In the genomic region with DNA sequence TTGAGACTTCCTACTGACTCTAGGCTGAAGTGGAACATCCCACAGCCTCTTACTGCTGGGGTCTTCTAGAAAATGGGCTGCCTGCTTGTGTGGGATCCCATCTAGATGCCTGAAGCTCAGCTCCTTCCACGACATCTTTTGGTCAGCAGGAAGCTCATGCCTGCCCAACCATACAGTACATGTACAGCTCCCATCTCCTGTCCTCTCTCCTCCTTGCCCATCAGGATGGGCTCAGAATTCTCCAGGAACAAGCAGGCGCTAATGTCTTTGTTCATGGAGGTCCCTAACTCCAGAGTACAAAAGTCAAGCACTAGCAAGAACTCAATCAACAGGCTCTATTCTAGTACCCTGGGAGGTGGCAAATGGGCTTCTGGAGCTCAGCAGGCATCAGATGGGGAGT, we compare ENCODE assay signal across 24 cellular contexts. TPM values are rescaled to one million over a fixed set of nuclear protein-coding genes. Genes with fewer than 3 reads are reported as not detected.
DNase-seq lines count a peak whose midpoint lies in the region; ATAC-seq, FAIRE-seq and TF ChIP-seq lines count a peak whose summit lies in the region.
"Had no signal": no experiment of that assay in that cellular context is flagged by ENCODE, and none has a peak within 500 bp of the region (broad histone marks: within the 10 kb centered on the region; RNA-seq: fewer than 3 reads in every experiment).

No MANE protein-coding gene starts in this region.

- H3K36me3 ChIP-seq in PC-3 (ENCODE audit: low read depth, low read length): no peaks in the 10 kb centered on the region
- no peaks in the 10 kb centered on the region for H3K36me3 ChIP-seq in smooth muscle cell (ENCODE audit: low read depth)
- no peaks in the 10 kb centered on the region for H3K36me3 ChIP-seq in kidney (ENCODE audit: control insufficient read depth in 1 of 2, insufficient read depth in 2 of 2, low read length in 2 of 2)
- no peaks in the 10 kb centered on the region for H3K36me3 ChIP-seq in ovary
- H3K36me3 ChIP-seq: BLaER1 treated with 17β-estradiol and CSF1 and Interleukin-3, amounts not matched to agents 10 nM and 100 nM; HAP-1 had no signal

- POLR2A ChIA-PET in PC-3 (lab: Charles Lee; ENCODE audit: unreplicated experiment): no interaction called here

- no peaks in the 10 kb centered on the region for H3K9me2 ChIP-seq in PC-3 (replicated peaks; ENCODE audit: low read length)

- H3K4me2 ChIP-seq in PC-3 (ENCODE audit: low read length) (peak overlapping the region; percentile 82), smooth muscle cell (peak overlapping the region; percentile 7)

- no peak for FAIRE-seq in kidney (lab: Jason Lieb, UNC)
- FAIRE-seq: G401.6, HTR-8/SVneo had no signal

- CTCF ChIA-PET in PC-3 (lab: Charles Lee): no interaction called here

- intact Hi-C loops in cardiac septum (cut with DNase I) (no loop called here), right cardiac atrium (cut with DNase I) (no loop called here), PC-3 (cut with micrococcal nuclease) (loop anchor here (2.0 kb wide), 1 partner anchor 15 kb away; no protein-coding TSS in a partner anchor), kidney (cut with DNase I) (no loop called here), ovary (cut with DNase I) (no loop called here)

- TF ChIP-seq POLR2A in ovary (IDR thresholded peaks at IDR 0.05): no peak

- no peak for ATAC-seq in right cardiac atrium
- ATAC-seq in PC-3: no peak
- ATAC-seq: Right ventricle myocardium inferior had no signal

- TF ChIP-seq CTCF in PC-3 (conservative IDR thresholded peaks at IDR 0.05; ENCODE audit: low read depth, low read length) (no peak), smooth muscle cell (IDR thresholded peaks at IDR 0.05; ENCODE audit: borderline replicate concordance, insufficient read depth, poor library complexity, severe bottlenecking) (no peak), kidney (IDR thresholded peaks at IDR 0.05; ENCODE audit: borderline replicate concordance, extremely low read depth, insufficient read depth) (no peak), ovary (IDR thresholded peaks at IDR 0.05) (no peak)

- no peak for TF ChIP-seq EP300 in ovary (IDR thresholded peaks at IDR 0.05)

- H4K20me1 ChIP-seq in PC-3 (ENCODE audit: low read length): no peaks in the 10 kb centered on the region
- H4K20me1 ChIP-seq in smooth muscle cell (ENCODE audit: low read depth): no peaks in the 10 kb centered on the region
- H4K20me1 ChIP-seq: BLaER1 treated with 17β-estradiol and CSF1 and Interleukin-3, amounts not matched to agents 10 nM and 100 nM had no signal

- H2AFZ ChIP-seq in PC-3 (ENCODE audit: low read length): no peak overlapping the region
- H2AFZ ChIP-seq in smooth muscle cell (ENCODE audit: low read depth): no peak overlapping the region

- H3K27ac ChIP-seq in right cardiac atrium (ENCODE audit: low read length) (no peak overlapping the region), PC-3 (ENCODE audit: low read length) (peak overlapping the region; percentile 95), smooth muscle cell (ENCODE audit: low read depth) (peak overlapping the region; percentile 63), kidney (ENCODE audit: low read depth in 2 of 2, low read length in 2 of 2) (no peak overlapping the region), ovary (no peak overlapping the region)
- H3K27ac ChIP-seq: BLaER1 treated with 17β-estradiol and CSF1 and Interleukin-3, amounts not matched to agents 10 nM and 100 nM; Peyer's patch; SK-N-MC had no signal

- H3K4me3 ChIP-seq in right cardiac atrium (ENCODE audit: low read length) (no peak overlapping the region), PC-3 (ENCODE audit: low read length) (no peak overlapping the region), smooth muscle cell (no peak overlapping the region), kidney (ENCODE audit: low read length in 2 of 2) (no peak overlapping the region), ovary (no peak overlapping the region)
- H3K4me3 ChIP-seq: BLaER1 treated with 17β-estradiol and CSF1 and Interleukin-3, amounts not matched to agents 10 nM and 100 nM; HAP-1; Peyer's patch; SK-N-MC had no signal

- WGBS in right cardiac atrium: 94% methylated on average over 2 of the region's 2 CpGs
- 92% methylated on average over 2 of the region's 2 CpGs for WGBS in smooth muscle cell (ENCODE audit: low lambda C conversion rate)
- 88 to 98% (median 93%) methylated on average over 2 of the region's 2 CpGs for WGBS in ovary, 3 donors

- H3K27me3 ChIP-seq in right cardiac atrium (ENCODE audit: control insufficient read depth, insufficient read depth): no peaks in the 10 kb centered on the region
- H3K27me3 ChIP-seq in PC-3 (ENCODE audit: low read length): no peaks in the 10 kb centered on the region
- no peaks in the 10 kb centered on the region for H3K27me3 ChIP-seq in smooth muscle cell (ENCODE audit: low read depth)
- H3K27me3 ChIP-seq in ovary: no peaks in the 10 kb centered on the region
- H3K27me3 ChIP-seq: Peyer's patch had no signal

- H3K4me1 ChIP-seq in right cardiac atrium (ENCODE audit: control insufficient read depth, insufficient read depth, low read length) (no peaks in the 10 kb centered on the region), PC-3 (ENCODE audit: insufficient read depth, low read length) (peaks cover 46% of the 10 kb centered on the region), smooth muscle cell (ENCODE audit: low read depth) (peaks cover 12% of the 10 kb centered on the region), kidney (ENCODE audit: control insufficient read depth in 1 of 2, insufficient read depth in 1 of 2, low read depth in 1 of 2, low read length in 2 of 2) (no peaks in the 10 kb centered on the region), ovary (ENCODE audit: insufficient read depth) (no peaks in the 10 kb centered on the region)
- H3K4me1 ChIP-seq: HAP-1, Peyer's patch had no signal

- no TSS peak for BruUV-seq in PC-3 (replicated peaks; lab: Mats Ljungman, UMichigan)

- no peaks in the 10 kb centered on the region for H3F3A ChIP-seq in PC-3 (ENCODE audit: low read length, unreplicated experiment)
- no peaks in the 10 kb centered on the region for H3F3A ChIP-seq in smooth muscle cell (ENCODE audit: low read depth)

- H3K9ac ChIP-seq in PC-3 (ENCODE audit: low read length): peak overlapping the region; percentile 75; the same call in 1 of the 2 replicates
- no peak overlapping the region for H3K9ac ChIP-seq in smooth muscle cell (ENCODE audit: low read depth)
- no peak overlapping the region for H3K9ac ChIP-seq in kidney (ENCODE audit: low read length in 2 of 2)
- H3K9ac ChIP-seq: BLaER1 treated with 17β-estradiol and CSF1 and Interleukin-3, amounts not matched to agents 10 nM and 100 nM had no signal

- DNase-seq in cardiac septum (ENCODE audit: low spot score) (peak; percentile 55), right cardiac atrium (no peak), PC-3 (no peak), mesenteric fat pad (ENCODE audit: low spot score) (peak; percentile 12), smooth muscle cell (lab: John Stamatoyannopoulos, UW; ENCODE audit: unreplicated experiment) (no peak), anterior cingulate cortex (lab: John Stamatoyannopoulos, UW) (no peak), kidney (no peak), ovary (no peak)
- DNase-seq: DMS 273 treated with DMSO at 0.1 percent for 48 hours, Karpas-422, MM.1S, NCI-H1092, NCI-H146, NCI-H2029 treated with DMSO at 0.1 percent for 48 hours, NCI-H2171, NCI-H526, Peyer's patch had no signal

- H3K9me3 ChIP-seq in right cardiac atrium (ENCODE audit: control insufficient read depth, low read length): no peaks in the 10 kb centered on the region
- no peaks in the 10 kb centered on the region for H3K9me3 ChIP-seq in PC-3 (ENCODE audit: low read length)
- no peaks in the 10 kb centered on the region for H3K9me3 ChIP-seq in smooth muscle cell (replicated peaks; ENCODE audit: low read depth)
- H3K9me3 ChIP-seq in kidney (ENCODE audit: control insufficient read depth in 1 of 2, low read length in 2 of 2): peaks cover 0 to 2% of the 10 kb centered on the region in 2 donors
- H3K9me3 ChIP-seq in ovary: peaks cover 0 to 4% of the 10 kb centered on the region in 2 donors

- H3K79me2 ChIP-seq in PC-3 (ENCODE audit: low read length) (peaks cover 4% of the 10 kb centered on the region), smooth muscle cell (ENCODE audit: low read depth) (no peaks in the 10 kb centered on the region)

RNA-seq across cellular contexts. Expression of a gene that starts 31.7 kb away (rescaled TPM):
- total RNA-seq in cardiac septum (0.19 TPM), right cardiac atrium (under 1 TPM in 2 of 4 donors, not detected in 2; 0.31 to 0.40 TPM), PC-3 (2014; rRNA removed) (0.92 and 1.0 TPM in 2 replicates), mesenteric fat pad (not detected), smooth muscle cell (not detected in 2 replicates), kidney (0.50 TPM), ovary (not detected)
- polyA plus RNA-seq in right cardiac atrium (4.0 TPM), smooth muscle cell (not detected in 2 replicates), kidney (ENCODE audit: insufficient read depth, low read depth, low replicate concordance) (0.39 TPM), ovary (under 1 TPM in 1 of 2 donors, not detected in 1; 0.18 TPM)
- total RNA-seq: IMR-90, Peyer's patch had no signal
- polyA plus RNA-seq: IMR-90 had no signal

Comparison
In these comparisons a context has a peak if more than half of its experiments do, and no peak if none do; other contexts are left out.
1. DNase-seq: peak in cardiac septum (single experiment) and mesenteric fat pad (single experiment); none in right cardiac atrium (0 of 3), PC-3 (single experiment), smooth muscle cell (single experiment), anterior cingulate cortex (0 of 58), kidney (single experiment) and ovary (0 of 5).
2. H3K27ac ChIP-seq: peak in PC-3 (single experiment) and smooth muscle cell (single experiment); none in right cardiac atrium (single experiment), kidney (0 of 2) and ovary (0 of 2).